ENCODE assay signal across 14 cellular contexts in the genomic region with DNA sequence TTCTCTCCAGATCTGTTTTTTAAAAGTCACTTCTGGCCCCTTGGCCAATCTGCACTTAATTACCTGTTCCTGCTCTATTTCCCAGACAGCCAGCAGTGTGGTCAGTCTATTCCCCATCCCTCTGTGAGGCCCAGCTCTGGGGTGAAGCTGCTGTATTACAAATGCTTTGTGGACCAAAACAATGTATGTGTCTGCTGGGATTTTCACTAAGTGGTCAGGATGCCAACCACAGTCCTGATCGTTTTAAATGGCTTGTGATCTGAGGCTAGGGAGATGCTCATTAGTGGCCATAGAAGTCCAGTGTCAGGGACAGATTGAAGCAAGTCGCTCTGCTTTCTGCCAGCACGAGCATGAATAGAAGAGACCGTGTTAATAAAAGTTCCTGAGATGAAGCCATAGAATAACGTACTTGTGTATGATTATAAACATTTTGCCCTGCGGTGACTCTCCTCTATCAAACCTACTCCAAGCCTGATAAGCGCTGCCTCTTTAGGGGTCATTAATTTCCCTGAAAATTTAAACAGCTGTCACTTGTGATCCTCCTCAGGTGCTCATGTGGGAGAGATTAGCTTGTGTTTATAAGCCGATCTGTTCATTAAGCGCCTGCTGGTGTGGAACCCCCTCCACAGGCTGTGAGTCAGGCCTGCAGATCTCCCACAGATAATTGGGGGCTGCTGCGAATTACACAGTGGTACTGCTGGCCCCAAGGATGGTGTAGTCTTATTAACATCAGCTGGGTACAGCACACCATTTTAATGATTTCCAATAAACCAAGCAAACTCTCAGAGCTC.
DNase-seq lines count a peak whose midpoint lies in the region; ATAC-seq and TF ChIP-seq lines count a peak whose summit lies in the region.
"Had no signal": no experiment of that assay in that cellular context is flagged by ENCODE, and none has a peak within 500 bp of the region (broad histone marks: within the 10 kb centered on the region; RNA-seq: fewer than 3 reads in every experiment).

No MANE protein-coding gene starts in this region.

- no peak overlapping the region for H3K23ac ChIP-seq in trophoblast cell (ENCODE audit: low read length)

- no peak overlapping the region for H3K4me3 ChIP-seq in HUES6 (ENCODE audit: low read depth, low read length)
- H3K4me3 ChIP-seq in trophoblast cell (ENCODE audit: low read depth, low read length), result no peak overlapping the region
- H3K4me3 ChIP-seq: smooth muscle cell had no signal

- no peak overlapping the region for H3K4me2 ChIP-seq in trophoblast cell (ENCODE audit: low read length)
- H3K4me2 ChIP-seq: smooth muscle cell had no signal

- no peak overlapping the region for H3K4ac ChIP-seq in trophoblast cell (ENCODE audit: low read depth, low read length)

- DNase-seq in NCI-H345 treated with DMSO at 0.1 percent for 48 hours (lab: John Stamatoyannopoulos, UW; ENCODE audit: unreplicated experiment), result peak; percentile 25
- peak; percentile 35 for DNase-seq in astrocyte of the hippocampus (ENCODE audit: low read depth, low spot score)
- DNase-seq in trophoblast cell, result no peak
- DNase-seq in MCF 10A (ENCODE audit: unreplicated experiment), result no peak
- DNase-seq: activated CD4-positive, alpha-beta T cell treated with anti-CD3 and anti-CD28 coated beads for 1 hour; CD8-positive, alpha-beta T cell; left ventricle myocardium superior; substantia nigra had no signal

- H3K27me3 ChIP-seq in HUES6 (ENCODE audit: control insufficient read depth, insufficient read depth, low read length), result no peaks in the 10 kb centered on the region
- no peaks in the 10 kb centered on the region for H3K27me3 ChIP-seq in trophoblast cell (ENCODE audit: insufficient read depth, low read length)
- H3K27me3 ChIP-seq: neutrophil had no signal

- intact Hi-C loops in MCF 10A (cut with micrococcal nuclease), result no loop called here

- no TSS peak for BruUV-seq in MCF 10A (replicated peaks; lab: Mats Ljungman, UMichigan)

- H3K18ac ChIP-seq in trophoblast cell (ENCODE audit: low read length), result no peak overlapping the region

- H2BK12ac ChIP-seq in trophoblast cell (ENCODE audit: low read length), result no peak overlapping the region

- H3K4me1 ChIP-seq in HUES6 (ENCODE audit: control insufficient read depth, insufficient read depth, low read length) (peaks cover 9% of the 10 kb centered on the region), trophoblast cell (ENCODE audit: control insufficient read depth in 1 of 2, insufficient read depth in 2 of 2, low read length in 2 of 2) (peaks cover 2% of the 10 kb centered on the region in 2 experiments)

- H2AK5ac ChIP-seq in trophoblast cell (ENCODE audit: low read length), result no peak overlapping the region

- H3K79me2 ChIP-seq in trophoblast cell (ENCODE audit: control insufficient read depth, insufficient read depth, low read length, poor library complexity), result no peaks in the 10 kb centered on the region

- CTCF ChIA-PET in MCF 10A (lab: Yijun Ruan, JAX), result no interaction called here

- H4K12ac ChIP-seq in trophoblast cell (ENCODE audit: low read depth, low read length), result no peak overlapping the region

- H3K4me1 Mint-ChIP-seq in MCF 10A (ENCODE audit: insufficient read depth, unreplicated experiment), result peaks cover 6% of the 10 kb centered on the region

- no peak overlapping the region for H3K4me3 Mint-ChIP-seq in MCF 10A (ENCODE audit: unreplicated experiment)
- H3K4me3 Mint-ChIP-seq: CD8-positive, alpha-beta T cell had no signal

- H4K91ac ChIP-seq in trophoblast cell (ENCODE audit: low read depth, low read length), result peak overlapping the region; percentile 16

- H2BK5ac ChIP-seq in trophoblast cell (ENCODE audit: low read depth, low read length, poor library complexity), result no peak overlapping the region

- 0 out of 2 replicates have a peak overlapping the region, but pooled peaks have one; percentile 26 for H3K27ac ChIP-seq in HUES6 (ENCODE audit: low read depth, low read length)
- H3K27ac ChIP-seq in trophoblast cell (ENCODE audit: low read depth, low read length), result no peak overlapping the region
- H3K27ac ChIP-seq: neutrophil had no signal

- no peaks in the 10 kb centered on the region for H3K36me3 Mint-ChIP-seq in MCF 10A (ENCODE audit: insufficient read depth, unreplicated experiment)
- H3K36me3 Mint-ChIP-seq: CD8-positive, alpha-beta T cell had no signal

- POLR2A ChIA-PET in MCF 10A (lab: Yijun Ruan, JAX), result no interaction called here

- H2AFZ ChIP-seq in trophoblast cell (ENCODE audit: insufficient read depth, low read length, poor library complexity), result no peak overlapping the region

- no peaks in the 10 kb centered on the region for H3K36me3 ChIP-seq in HUES6 (ENCODE audit: control insufficient read depth, insufficient read depth, low read length)
- no peaks in the 10 kb centered on the region for H3K36me3 ChIP-seq in trophoblast cell (ENCODE audit: control insufficient read depth in 1 of 2, insufficient read depth in 2 of 2, low read length in 2 of 2)
- H3K36me3 ChIP-seq: neutrophil had no signal

- no peaks in the 10 kb centered on the region for H3K9me3 Mint-ChIP-seq in MCF 10A (ENCODE audit: unreplicated experiment)
- H3K9me3 Mint-ChIP-seq: CD8-positive, alpha-beta T cell had no signal

- no peaks in the 10 kb centered on the region for H3K27me3 Mint-ChIP-seq in MCF 10A (ENCODE audit: insufficient read depth, unreplicated experiment)

- H3K14ac ChIP-seq in trophoblast cell (ENCODE audit: low read length), result no peak overlapping the region

- H3K27ac Mint-ChIP-seq in MCF 10A (ENCODE audit: low read depth, unreplicated experiment), result no peak overlapping the region
- H3K27ac Mint-ChIP-seq: CD8-positive, alpha-beta T cell had no signal

- H3K9ac ChIP-seq in HUES6 (ENCODE audit: low read length), result no peak overlapping the region
- no peak overlapping the region for H3K9ac ChIP-seq in trophoblast cell (ENCODE audit: low read length)

- peak overlapping the region; percentile 24 for H2BK120ac ChIP-seq in trophoblast cell (ENCODE audit: insufficient read depth, low read length, poor library complexity)

- H3K9me3 ChIP-seq in HUES6 (ENCODE audit: control insufficient read depth, insufficient read depth, low read depth, low read length) (no peaks in the 10 kb centered on the region), trophoblast cell (ENCODE audit: insufficient read depth, low read depth, low read length) (peaks cover 3% of the 10 kb centered on the region)
- H3K9me3 ChIP-seq: neutrophil had no signal

- no peak overlapping the region for H4K8ac ChIP-seq in trophoblast cell (ENCODE audit: low read depth, low read length)

- no CpG with 5 or more reads among the region's 10 CpGs for WGBS in trophoblast cell (ENCODE audit: extremely low coverage, insufficient coverage, insufficient read length)

- no peaks in the 10 kb centered on the region for H3K79me1 ChIP-seq in trophoblast cell (ENCODE audit: low read length)

- TF ChIP-seq CTCF in MCF 10A (IDR thresholded peaks at IDR 0.05; ENCODE audit: unreplicated experiment), result no peak

- ATAC-seq in HG02852 (IDR thresholded peaks at IDR 0.05; ENCODE audit: unreplicated experiment) (no peak), GM18520 (IDR thresholded peaks at IDR 0.05; ENCODE audit: unreplicated experiment) (no peak), GM18498 (IDR thresholded peaks at IDR 0.05; ENCODE audit: unreplicated experiment) (no peak)
- ATAC-seq: CD8-positive, alpha-beta T cell; left ventricle myocardium superior had no signal

Comparison
In these comparisons a context has a peak if more than half of its experiments do, and no peak if none do; other contexts are left out.
1. DNase-seq: peak in NCI-H345 treated with DMSO at 0.1 percent for 48 hours (single experiment) and astrocyte of the hippocampus (single experiment); none in trophoblast cell (0 of 2) and MCF 10A (single experiment).